1 cellular context compared by ENCODE assay signal in genomic region chr16:30535777-30536190, GRCh38.
TF ChIP-seq lines count a peak whose summit lies in the region.

No MANE protein-coding gene starts in this region.

TF ChIP-seq in HepG2, 621 proteins besides CTCF, POLR2A, EP300 and RAD21 (continued from another document and continues in another):
- TF ChIP-seq, protein P1, sequence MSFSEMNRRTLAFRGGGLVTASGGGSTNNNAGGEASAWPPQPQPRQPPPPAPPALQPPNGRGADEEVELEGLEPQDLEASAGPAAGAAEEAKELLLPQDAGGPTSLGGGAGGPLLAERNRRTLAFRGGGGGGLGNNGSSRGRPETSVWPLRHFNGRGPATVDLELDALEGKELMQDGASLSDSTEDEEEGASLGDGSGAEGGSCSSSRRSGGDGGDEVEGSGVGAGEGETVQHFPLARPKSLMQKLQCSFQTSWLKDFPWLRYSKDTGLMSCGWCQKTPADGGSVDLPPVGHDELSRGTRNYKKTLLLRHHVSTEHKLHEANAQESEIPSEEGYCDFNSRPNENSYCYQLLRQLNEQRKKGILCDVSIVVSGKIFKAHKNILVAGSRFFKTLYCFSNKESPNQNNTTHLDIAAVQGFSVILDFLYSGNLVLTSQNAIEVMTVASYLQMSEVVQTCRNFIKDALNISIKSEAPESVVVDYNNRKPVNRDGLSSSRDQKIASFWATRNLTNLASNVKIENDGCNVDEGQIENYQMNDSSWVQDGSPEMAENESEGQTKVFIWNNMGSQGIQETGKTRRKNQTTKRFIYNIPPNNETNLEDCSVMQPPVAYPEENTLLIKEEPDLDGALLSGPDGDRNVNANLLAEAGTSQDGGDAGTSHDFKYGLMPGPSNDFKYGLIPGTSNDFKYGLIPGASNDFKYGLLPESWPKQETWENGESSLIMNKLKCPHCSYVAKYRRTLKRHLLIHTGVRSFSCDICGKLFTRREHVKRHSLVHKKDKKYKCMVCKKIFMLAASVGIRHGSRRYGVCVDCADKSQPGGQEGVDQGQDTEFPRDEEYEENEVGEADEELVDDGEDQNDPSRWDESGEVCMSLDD (CRISPR knock-in tag; IDR thresholded peaks at IDR 0.05; ENCODE audit: borderline replicate concordance) = no peak
- no peak for TF ChIP-seq KLF9 (CRISPR knock-in tag; IDR thresholded peaks at IDR 0.05; ENCODE audit: low read depth)
- no peak for TF ChIP-seq ZNF773 (CRISPR knock-in tag; IDR thresholded peaks at IDR 0.05; ENCODE audit: borderline replicate concordance)
- TF ChIP-seq, protein P2, sequence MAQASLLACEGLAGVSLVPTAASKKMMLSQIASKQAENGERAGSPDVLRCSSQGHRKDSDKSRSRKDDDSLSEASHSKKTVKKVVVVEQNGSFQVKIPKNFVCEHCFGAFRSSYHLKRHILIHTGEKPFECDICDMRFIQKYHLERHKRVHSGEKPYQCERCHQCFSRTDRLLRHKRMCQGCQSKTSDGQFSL (CRISPR knock-in tag; IDR thresholded peaks at IDR 0.05) = no peak
- TF ChIP-seq TBP (CRISPR knock-in tag; IDR thresholded peaks at IDR 0.05) = no peak
- TF ChIP-seq, protein P3, sequence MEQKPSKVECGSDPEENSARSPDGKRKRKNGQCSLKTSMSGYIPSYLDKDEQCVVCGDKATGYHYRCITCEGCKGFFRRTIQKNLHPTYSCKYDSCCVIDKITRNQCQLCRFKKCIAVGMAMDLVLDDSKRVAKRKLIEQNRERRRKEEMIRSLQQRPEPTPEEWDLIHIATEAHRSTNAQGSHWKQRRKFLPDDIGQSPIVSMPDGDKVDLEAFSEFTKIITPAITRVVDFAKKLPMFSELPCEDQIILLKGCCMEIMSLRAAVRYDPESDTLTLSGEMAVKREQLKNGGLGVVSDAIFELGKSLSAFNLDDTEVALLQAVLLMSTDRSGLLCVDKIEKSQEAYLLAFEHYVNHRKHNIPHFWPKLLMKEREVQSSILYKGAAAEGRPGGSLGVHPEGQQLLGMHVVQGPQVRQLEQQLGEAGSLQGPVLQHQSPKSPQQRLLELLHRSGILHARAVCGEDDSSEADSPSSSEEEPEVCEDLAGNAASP (CRISPR knock-in tag; IDR thresholded peaks at IDR 0.05; ENCODE audit: borderline replicate concordance) = no peak; the same call in 1 of the 2 replicates
- TF ChIP-seq ZEB1 (IDR thresholded peaks at IDR 0.05; ENCODE audit: insufficient replicate concordance, low read depth) = no peak
- TF ChIP-seq, protein P4, sequence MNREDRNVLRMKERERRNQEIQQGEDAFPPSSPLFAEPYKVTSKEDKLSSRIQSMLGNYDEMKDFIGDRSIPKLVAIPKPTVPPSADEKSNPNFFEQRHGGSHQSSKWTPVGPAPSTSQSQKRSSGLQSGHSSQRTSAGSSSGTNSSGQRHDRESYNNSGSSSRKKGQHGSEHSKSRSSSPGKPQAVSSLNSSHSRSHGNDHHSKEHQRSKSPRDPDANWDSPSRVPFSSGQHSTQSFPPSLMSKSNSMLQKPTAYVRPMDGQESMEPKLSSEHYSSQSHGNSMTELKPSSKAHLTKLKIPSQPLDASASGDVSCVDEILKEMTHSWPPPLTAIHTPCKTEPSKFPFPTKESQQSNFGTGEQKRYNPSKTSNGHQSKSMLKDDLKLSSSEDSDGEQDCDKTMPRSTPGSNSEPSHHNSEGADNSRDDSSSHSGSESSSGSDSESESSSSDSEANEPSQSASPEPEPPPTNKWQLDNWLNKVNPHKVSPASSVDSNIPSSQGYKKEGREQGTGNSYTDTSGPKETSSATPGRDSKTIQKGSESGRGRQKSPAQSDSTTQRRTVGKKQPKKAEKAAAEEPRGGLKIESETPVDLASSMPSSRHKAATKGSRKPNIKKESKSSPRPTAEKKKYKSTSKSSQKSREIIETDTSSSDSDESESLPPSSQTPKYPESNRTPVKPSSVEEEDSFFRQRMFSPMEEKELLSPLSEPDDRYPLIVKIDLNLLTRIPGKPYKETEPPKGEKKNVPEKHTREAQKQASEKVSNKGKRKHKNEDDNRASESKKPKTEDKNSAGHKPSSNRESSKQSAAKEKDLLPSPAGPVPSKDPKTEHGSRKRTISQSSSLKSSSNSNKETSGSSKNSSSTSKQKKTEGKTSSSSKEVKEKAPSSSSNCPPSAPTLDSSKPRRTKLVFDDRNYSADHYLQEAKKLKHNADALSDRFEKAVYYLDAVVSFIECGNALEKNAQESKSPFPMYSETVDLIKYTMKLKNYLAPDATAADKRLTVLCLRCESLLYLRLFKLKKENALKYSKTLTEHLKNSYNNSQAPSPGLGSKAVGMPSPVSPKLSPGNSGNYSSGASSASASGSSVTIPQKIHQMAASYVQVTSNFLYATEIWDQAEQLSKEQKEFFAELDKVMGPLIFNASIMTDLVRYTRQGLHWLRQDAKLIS (CRISPR knock-in tag; IDR thresholded peaks at IDR 0.05) = no peak; the same call in 1 of the 2 replicates
- no peak for TF ChIP-seq SMARCC2 (IDR thresholded peaks at IDR 0.05)
- no peak; the same call in none of the 2 replicates for TF ChIP-seq ZSCAN21 (CRISPR knock-in tag; IDR thresholded peaks at IDR 0.05; ENCODE audit: borderline replicate concordance)
- no peak for TF ChIP-seq HOXA7 (CRISPR knock-in tag; IDR thresholded peaks at IDR 0.05)
- no peak for TF ChIP-seq CCDC6 (CRISPR knock-in tag; IDR thresholded peaks at IDR 0.05)
- TF ChIP-seq DPF2 (CRISPR knock-in tag; IDR thresholded peaks at IDR 0.05; ENCODE audit: borderline replicate concordance, low read depth) = no peak
- TF ChIP-seq MTF1 (CRISPR knock-in tag; IDR thresholded peaks at IDR 0.05) = no peak
- TF ChIP-seq CBX1 (IDR thresholded peaks at IDR 0.05; ENCODE audit: low read depth) = no peak
- no peak for TF ChIP-seq ZNF7 (CRISPR knock-in tag; IDR thresholded peaks at IDR 0.05)
- TF ChIP-seq NFATC3 (CRISPR knock-in tag; IDR thresholded peaks at IDR 0.05) = no peak
- TF ChIP-seq ARNT2 (CRISPR knock-in tag; IDR thresholded peaks at IDR 0.05; ENCODE audit: low read depth) = peak; percentile 65; the same call in 1 of the 2 replicates
- TF ChIP-seq SIN3A (IDR thresholded peaks at IDR 0.05; ENCODE audit: borderline replicate concordance, low read depth, low read length) = peak; percentile 75; the same call in 1 of the 2 replicates
- no peak for TF ChIP-seq ZNF747 (CRISPR knock-in tag; IDR thresholded peaks at IDR 0.05; ENCODE audit: borderline replicate concordance)
- TF ChIP-seq ZNF256 (CRISPR knock-in tag; conservative IDR thresholded peaks at IDR 0.05) = peak; percentile 89
- peak; percentile 85; the same call in 1 of the 2 replicates for TF ChIP-seq ZSCAN9 (CRISPR knock-in tag; IDR thresholded peaks at IDR 0.05; ENCODE audit: borderline replicate concordance)
- no peak for TF ChIP-seq ZKSCAN8 (CRISPR knock-in tag; IDR thresholded peaks at IDR 0.05; ENCODE audit: borderline replicate concordance)
- TF ChIP-seq ZNF431 (CRISPR knock-in tag; IDR thresholded peaks at IDR 0.05; ENCODE audit: borderline replicate concordance, low read depth) = no peak
- TF ChIP-seq REL (CRISPR knock-in tag; conservative IDR thresholded peaks at IDR 0.05) = no peak
- TF ChIP-seq AGO1 (IDR thresholded peaks at IDR 0.05; ENCODE audit: low read depth, low read length, poor library complexity, severe bottlenecking) = no peak
- 0 out of 2 replicates have a peak, but pooled peaks have one; percentile 29 for TF ChIP-seq IRF2 (CRISPR knock-in tag; IDR thresholded peaks at IDR 0.05)
- TF ChIP-seq, protein P5, sequence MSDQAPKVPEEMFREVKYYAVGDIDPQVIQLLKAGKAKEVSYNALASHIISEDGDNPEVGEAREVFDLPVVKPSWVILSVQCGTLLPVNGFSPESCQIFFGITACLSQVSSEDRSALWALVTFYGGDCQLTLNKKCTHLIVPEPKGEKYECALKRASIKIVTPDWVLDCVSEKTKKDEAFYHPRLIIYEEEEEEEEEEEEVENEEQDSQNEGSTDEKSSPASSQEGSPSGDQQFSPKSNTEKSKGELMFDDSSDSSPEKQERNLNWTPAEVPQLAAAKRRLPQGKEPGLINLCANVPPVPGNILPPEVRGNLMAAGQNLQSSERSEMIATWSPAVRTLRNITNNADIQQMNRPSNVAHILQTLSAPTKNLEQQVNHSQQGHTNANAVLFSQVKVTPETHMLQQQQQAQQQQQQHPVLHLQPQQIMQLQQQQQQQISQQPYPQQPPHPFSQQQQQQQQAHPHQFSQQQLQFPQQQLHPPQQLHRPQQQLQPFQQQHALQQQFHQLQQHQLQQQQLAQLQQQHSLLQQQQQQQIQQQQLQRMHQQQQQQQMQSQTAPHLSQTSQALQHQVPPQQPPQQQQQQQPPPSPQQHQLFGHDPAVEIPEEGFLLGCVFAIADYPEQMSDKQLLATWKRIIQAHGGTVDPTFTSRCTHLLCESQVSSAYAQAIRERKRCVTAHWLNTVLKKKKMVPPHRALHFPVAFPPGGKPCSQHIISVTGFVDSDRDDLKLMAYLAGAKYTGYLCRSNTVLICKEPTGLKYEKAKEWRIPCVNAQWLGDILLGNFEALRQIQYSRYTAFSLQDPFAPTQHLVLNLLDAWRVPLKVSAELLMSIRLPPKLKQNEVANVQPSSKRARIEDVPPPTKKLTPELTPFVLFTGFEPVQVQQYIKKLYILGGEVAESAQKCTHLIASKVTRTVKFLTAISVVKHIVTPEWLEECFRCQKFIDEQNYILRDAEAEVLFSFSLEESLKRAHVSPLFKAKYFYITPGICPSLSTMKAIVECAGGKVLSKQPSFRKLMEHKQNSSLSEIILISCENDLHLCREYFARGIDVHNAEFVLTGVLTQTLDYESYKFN (CRISPR knock-in tag; conservative IDR thresholded peaks at IDR 0.05) = 0 out of 2 replicates have a peak, but pooled peaks have one; percentile 26
- TF ChIP-seq ZNF362 (CRISPR knock-in tag; IDR thresholded peaks at IDR 0.05; ENCODE audit: borderline replicate concordance) = peak; percentile 32; the same call in 1 of the 2 replicates
- TF ChIP-seq, protein P6, sequence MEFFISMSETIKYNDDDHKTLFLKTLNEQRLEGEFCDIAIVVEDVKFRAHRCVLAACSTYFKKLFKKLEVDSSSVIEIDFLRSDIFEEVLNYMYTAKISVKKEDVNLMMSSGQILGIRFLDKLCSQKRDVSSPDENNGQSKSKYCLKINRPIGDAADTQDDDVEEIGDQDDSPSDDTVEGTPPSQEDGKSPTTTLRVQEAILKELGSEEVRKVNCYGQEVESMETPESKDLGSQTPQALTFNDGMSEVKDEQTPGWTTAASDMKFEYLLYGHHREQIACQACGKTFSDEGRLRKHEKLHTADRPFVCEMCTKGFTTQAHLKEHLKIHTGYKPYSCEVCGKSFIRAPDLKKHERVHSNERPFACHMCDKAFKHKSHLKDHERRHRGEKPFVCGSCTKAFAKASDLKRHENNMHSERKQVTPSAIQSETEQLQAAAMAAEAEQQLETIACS (CRISPR knock-in tag; IDR thresholded peaks at IDR 0.05) = no peak
- 0 out of 2 replicates have a peak, but pooled peaks have one; percentile 26 for TF ChIP-seq CHD2 (IDR thresholded peaks at IDR 0.05; ENCODE audit: low read depth, low read length)
- peak; percentile 78 for TF ChIP-seq ZNF230 (CRISPR knock-in tag; IDR thresholded peaks at IDR 0.05)
- TF ChIP-seq, protein P7, sequence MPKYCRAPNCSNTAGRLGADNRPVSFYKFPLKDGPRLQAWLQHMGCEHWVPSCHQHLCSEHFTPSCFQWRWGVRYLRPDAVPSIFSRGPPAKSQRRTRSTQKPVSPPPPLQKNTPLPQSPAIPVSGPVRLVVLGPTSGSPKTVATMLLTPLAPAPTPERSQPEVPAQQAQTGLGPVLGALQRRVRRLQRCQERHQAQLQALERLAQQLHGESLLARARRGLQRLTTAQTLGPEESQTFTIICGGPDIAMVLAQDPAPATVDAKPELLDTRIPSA (CRISPR knock-in tag; IDR thresholded peaks at IDR 0.05; ENCODE audit: borderline replicate concordance) = no peak
- TF ChIP-seq FOXK2 (IDR thresholded peaks at IDR 0.05) = no peak
- no peak; the same call in 1 of the 2 replicates for TF ChIP-seq ZFP1 (CRISPR knock-in tag; IDR thresholded peaks at IDR 0.05)
- TF ChIP-seq ZBTB20 (CRISPR knock-in tag; IDR thresholded peaks at IDR 0.05; ENCODE audit: borderline replicate concordance, low read depth) = peak; percentile 85
- peak; percentile 49; the same call in 1 of the 2 replicates for TF ChIP-seq AHR (CRISPR knock-in tag; IDR thresholded peaks at IDR 0.05)
- no peak; the same call in 1 of the 2 replicates for TF ChIP-seq JUN (CRISPR knock-in tag; IDR thresholded peaks at IDR 0.05)
- no peak for TF ChIP-seq CHD4 (IDR thresholded peaks at IDR 0.05; ENCODE audit: borderline replicate concordance, low read length)
- no peak for TF ChIP-seq ZNF569 (CRISPR knock-in tag; IDR thresholded peaks at IDR 0.05; ENCODE audit: borderline replicate concordance)
- no peak for TF ChIP-seq FOSL1 (CRISPR knock-in tag; IDR thresholded peaks at IDR 0.05; ENCODE audit: borderline replicate concordance)
- TF ChIP-seq RFXAP (CRISPR knock-in tag; IDR thresholded peaks at IDR 0.05; ENCODE audit: borderline replicate concordance) = no peak
- peak; percentile 77; the same call in 1 of the 2 replicates for TF ChIP-seq ZSCAN22 (CRISPR knock-in tag; IDR thresholded peaks at IDR 0.05)
- TF ChIP-seq ZNF451 (CRISPR knock-in tag; IDR thresholded peaks at IDR 0.05) = 0 out of 2 replicates have a peak, but pooled peaks have one; percentile 54
- TF ChIP-seq GZF1 (CRISPR knock-in tag; IDR thresholded peaks at IDR 0.05) = no peak
- peak; percentile 76; the same call in 1 of the 2 replicates for TF ChIP-seq MTA1 (CRISPR knock-in tag; IDR thresholded peaks at IDR 0.05; ENCODE audit: borderline replicate concordance)
- no peak for TF ChIP-seq ZNF558 (CRISPR knock-in tag; IDR thresholded peaks at IDR 0.05; ENCODE audit: borderline replicate concordance)
- TF ChIP-seq ARNTL (CRISPR knock-in tag; IDR thresholded peaks at IDR 0.05) = peak; percentile 61; the same call in 1 of the 2 replicates
- peak; percentile 84 for TF ChIP-seq SALL1 (CRISPR knock-in tag; IDR thresholded peaks at IDR 0.05)
- TF ChIP-seq KLF15 (CRISPR knock-in tag; IDR thresholded peaks at IDR 0.05; ENCODE audit: borderline replicate concordance) = 0 out of 2 replicates have a peak, but pooled peaks have one; percentile 45
- TF ChIP-seq NAIF1 (CRISPR knock-in tag; IDR thresholded peaks at IDR 0.05; ENCODE audit: borderline replicate concordance) = peak; percentile 40; the same call in 1 of the 2 replicates
- TF ChIP-seq ZFP37 (CRISPR knock-in tag; IDR thresholded peaks at IDR 0.05; ENCODE audit: borderline replicate concordance) = peak; percentile 93
- peak; percentile 81 for TF ChIP-seq STAG1 (CRISPR knock-in tag; IDR thresholded peaks at IDR 0.05)
- TF ChIP-seq ATF1 (CRISPR knock-in tag; IDR thresholded peaks at IDR 0.05) = no peak
